9 cellular contexts compared by ENCODE assay signal in genomic region chr10:22611425-22612111, GRCh38.
DNase-seq lines count a peak whose midpoint lies in the region; ATAC-seq and TF ChIP-seq lines count a peak whose summit lies in the region.
"Had no signal": no experiment of that assay in that cellular context is flagged by ENCODE, and none has a peak within 500 bp of the region (broad histone marks: within the 10 kb centered on the region; RNA-seq: fewer than 3 reads in every experiment).

No MANE protein-coding gene starts in this region.

- H3K27ac ChIP-seq in CD4-positive, alpha-beta memory T cell (ENCODE audit: low read depth, low read length), result peak overlapping the region; percentile 87
- H3K27ac ChIP-seq in coronary artery, result no peak overlapping the region
- H3K27ac ChIP-seq in heart left ventricle, result peak overlapping the region in 1 of 12 donors; percentile 56
- H3K27ac ChIP-seq: upper lobe of right lung had no signal

- H3K4me1 Mint-ChIP-seq in CD4-positive, alpha-beta memory T cell, result peaks cover 73 to 100% (median 88%) of the 10 kb centered on the region in 4 donors
- peaks cover 89% of the 10 kb centered on the region for H3K4me1 Mint-ChIP-seq in central memory CD8-positive, alpha-beta T cell

- H3K9me3 Mint-ChIP-seq in CD4-positive, alpha-beta memory T cell, result peaks cover 0 to 4% (median 0%) of the 10 kb centered on the region in 8 donors
- no peaks in the 10 kb centered on the region for H3K9me3 Mint-ChIP-seq in central memory CD8-positive, alpha-beta T cell

- no peak for TF ChIP-seq POLR2A in heart left ventricle (IDR thresholded peaks at IDR 0.05)

- no peaks in the 10 kb centered on the region for H3K27me3 ChIP-seq in CD4-positive, alpha-beta memory T cell (ENCODE audit: insufficient read depth, low read length)
- H3K27me3 ChIP-seq in heart left ventricle, result no peaks in the 10 kb centered on the region
- H3K27me3 ChIP-seq: upper lobe of right lung had no signal

- intact Hi-C loops in CD4-positive, alpha-beta memory T cell (cut with micrococcal nuclease), result loop anchor here (1.0 to 2.0 kb wide), 8 partner anchors 12 to 376 kb away; partner anchors contain the start of gene PIP4K2A
- intact Hi-C loops in heart left ventricle (cut with DNase I), result loop anchor here in 2 of 10 donors (10.0 kb wide), 2 partner anchors 103 to 243 kb away; partner anchors contain the start of gene PIP4K2A (in 1 of the 2)

- POLR2A ChIA-PET in CD4-positive, alpha-beta memory T cell (lab: Charles Lee; ENCODE audit: partially characterized antibody), result interaction anchor here (0.7 to 30.6 kb wide), 20 partner anchors 9 to 609 kb away, joined by 3 to 895 read pairs (median 5); partner anchors contain the start of gene PIP4K2A

- no peaks in the 10 kb centered on the region for H3K9me3 ChIP-seq in CD4-positive, alpha-beta memory T cell (ENCODE audit: control insufficient read depth in 1 of 2, low read length in 2 of 2)
- no peaks in the 10 kb centered on the region for H3K9me3 ChIP-seq in heart left ventricle
- H3K9me3 ChIP-seq: upper lobe of right lung had no signal

- H3K4me3 Mint-ChIP-seq in CD4-positive, alpha-beta memory T cell, result peak overlapping the region; percentile 74 to 93 (median 80)
- peak overlapping the region; percentile 73 for H3K4me3 Mint-ChIP-seq in central memory CD8-positive, alpha-beta T cell

- ATAC-seq in GM21423 (IDR thresholded peaks at IDR 0.05; ENCODE audit: unreplicated experiment) (peak; percentile 61), heart left ventricle (no peak)
- ATAC-seq in central memory CD8-positive, alpha-beta T cell (replicated peaks; ENCODE audit: extremely low read depth, poor library complexity, severe bottlenecking), result peak; percentile 93
- ATAC-seq: upper lobe of right lung had no signal

- H3K36me3 Mint-ChIP-seq in CD4-positive, alpha-beta memory T cell, result peaks cover 36 to 45% of the 10 kb centered on the region in 2 donors
- peaks cover 41% of the 10 kb centered on the region for H3K36me3 Mint-ChIP-seq in central memory CD8-positive, alpha-beta T cell (ENCODE audit: insufficient read depth)

- CTCF ChIA-PET in CD4-positive, alpha-beta memory T cell (lab: Charles Lee; ENCODE audit: partially characterized antibody), result interaction anchor here (0.8 to 5.4 kb wide), 22 partner anchors 12 to 374 kb away, joined by 3 to 34 read pairs (median 4); no protein-coding TSS in a partner anchor

- H3K36me3 ChIP-seq in CD4-positive, alpha-beta memory T cell (ENCODE audit: insufficient read depth, low read length), result peaks cover 15% of the 10 kb centered on the region
- H3K36me3 ChIP-seq in heart left ventricle, result peaks cover 0 to 26% (median 4%) of the 10 kb centered on the region in 9 donors

- 84 to 90% (median 89%) methylated on average over 8 of the region's 8 CpGs for WGBS in heart left ventricle, 4 donors

- TF ChIP-seq CTCF in coronary artery (IDR thresholded peaks at IDR 0.05) (no peak), heart left ventricle (IDR thresholded peaks at IDR 0.05) (no peak)

- H3K27me3 Mint-ChIP-seq in CD4-positive, alpha-beta memory T cell, result no peaks in the 10 kb centered on the region
- H3K27me3 Mint-ChIP-seq in central memory CD8-positive, alpha-beta T cell, result no peaks in the 10 kb centered on the region

- peak; percentile 81 to 94 (median 88) for DNase-seq in CD4-positive, alpha-beta memory T cell
- DNase-seq in T-helper 2 cell (peak in 3 of 5 experiments; percentile 59 to 97 (median 84)), coronary artery (ENCODE audit: low spot score) (no peak), heart left ventricle (no peak), 8988T (no peak), AML-193 (lab: John Stamatoyannopoulos, UW) (no peak)
- peak in 1 of 2 donors; percentile 70 for DNase-seq in central memory CD8-positive, alpha-beta T cell (ENCODE audit: low spot score in 2 of 2)
- DNase-seq: upper lobe of right lung had no signal

- peak overlapping the region; percentile 52 to 54 for H3K4me3 ChIP-seq in CD4-positive, alpha-beta memory T cell (ENCODE audit: low read length in 2 of 2)
- H3K4me3 ChIP-seq in coronary artery (no peak overlapping the region), heart left ventricle (peak overlapping the region in 1 of 12 donors; percentile 9)
- H3K4me3 ChIP-seq: upper lobe of right lung had no signal

- H3K27ac Mint-ChIP-seq in CD4-positive, alpha-beta memory T cell, result peak overlapping the region; percentile 87 to 99 (median 96)
- H3K27ac Mint-ChIP-seq in central memory CD8-positive, alpha-beta T cell (ENCODE audit: low read depth), result peak overlapping the region; percentile 99

- H3K4me1 ChIP-seq in CD4-positive, alpha-beta memory T cell (ENCODE audit: insufficient read depth, low read length), result peaks cover 99% of the 10 kb centered on the region
- H3K4me1 ChIP-seq in heart left ventricle, result peaks cover 0 to 95% (median 13%) of the 10 kb centered on the region in 12 donors

Comparison
In these comparisons a context has a peak if more than half of its experiments do, and no peak if none do; other contexts are left out.
1. DNase-seq: peak in CD4-positive, alpha-beta memory T cell (5 of 5) and T-helper 2 cell (3 of 5); none in coronary artery (single experiment), heart left ventricle (0 of 5), 8988T (single experiment) and AML-193 (0 of 2).
2. ATAC-seq: peak in GM21423 (single experiment) and central memory CD8-positive, alpha-beta T cell (single experiment); none in heart left ventricle (0 of 4).